In genomic region chr13:27852491-27852890, GRCh38 we compare ENCODE assay signal across 20 cellular contexts.
DNase-seq lines count a peak whose midpoint lies in the region; ATAC-seq and TF ChIP-seq lines count a peak whose summit lies in the region.
"Had no signal": no experiment of that assay in that cellular context is flagged by ENCODE, and none has a peak within 500 bp of the region (broad histone marks: within the 10 kb centered on the region; RNA-seq: fewer than 3 reads in every experiment).

No MANE protein-coding gene starts in this region.

- no peak overlapping the region for H3K4me2 ChIP-seq in trophoblast cell (ENCODE audit: low read length)
- H3K4me2 ChIP-seq: A549; BLaER1 treated with 17β-estradiol and CSF1 and Interleukin-3, amounts not matched to agents 10 nM and 100 nM had no signal

- H3K23ac ChIP-seq in trophoblast cell (ENCODE audit: low read length): no peak overlapping the region

- peaks cover 39% of the 10 kb centered on the region for H3K4me1 ChIP-seq in Caco-2
- H3K4me1 ChIP-seq in duodenal mucosa (ENCODE audit: control insufficient read depth in 1 of 2, insufficient read depth in 2 of 2, low read length in 2 of 2): peaks cover 35 to 47% of the 10 kb centered on the region in 2 donors
- peaks cover 4% of the 10 kb centered on the region in 2 experiments for H3K4me1 ChIP-seq in trophoblast cell (ENCODE audit: control insufficient read depth in 1 of 2, insufficient read depth in 2 of 2, low read length in 2 of 2)
- no peaks in the 10 kb centered on the region for H3K4me1 ChIP-seq in HAP-1
- H3K4me1 ChIP-seq: BLaER1 treated with 17β-estradiol and CSF1 and Interleukin-3, amounts not matched to agents 10 nM and 100 nM had no signal

- no peak overlapping the region for H3K18ac ChIP-seq in trophoblast cell (ENCODE audit: low read length)

- H3K9ac ChIP-seq in duodenal mucosa (ENCODE audit: low read depth in 1 of 2, low read length in 2 of 2): peak overlapping the region; percentile 51 to 70
- H3K9ac ChIP-seq in trophoblast cell (ENCODE audit: low read length): no peak overlapping the region
- H3K9ac ChIP-seq: BLaER1 treated with 17β-estradiol and CSF1 and Interleukin-3, amounts not matched to agents 10 nM and 100 nM had no signal

- POLR2A ChIA-PET in Caco-2 (lab: Charles Lee): no interaction called here
- POLR2A ChIA-PET in naive thymus-derived CD8-positive, alpha-beta T cell (lab: Charles Lee): no interaction called here

- no peak overlapping the region for H2BK12ac ChIP-seq in trophoblast cell (ENCODE audit: low read length)

- H3K9me3 Mint-ChIP-seq in Caco-2 (ENCODE audit: unreplicated experiment): no peaks in the 10 kb centered on the region
- H3K9me3 Mint-ChIP-seq in naive thymus-derived CD8-positive, alpha-beta T cell: peaks cover 0 to 1% (median 0%) of the 10 kb centered on the region in 9 donors
- H3K9me3 Mint-ChIP-seq: CD4-positive, alpha-beta T cell; CD8-positive, alpha-beta T cell had no signal

- H3K79me2 ChIP-seq in trophoblast cell (ENCODE audit: control insufficient read depth, insufficient read depth, low read length, poor library complexity): no peaks in the 10 kb centered on the region

- in situ Hi-C loops in HAP-1 (cut with MboI; ENCODE audit: low sequenced_read_pairs): no loop called here

- peaks cover 26% of the 10 kb centered on the region for H3K4me1 Mint-ChIP-seq in Caco-2 (ENCODE audit: low read depth, unreplicated experiment)
- H3K4me1 Mint-ChIP-seq in naive thymus-derived CD8-positive, alpha-beta T cell: no peaks in the 10 kb centered on the region
- H3K4me1 Mint-ChIP-seq: B cell had no signal

- no peak overlapping the region for H4K12ac ChIP-seq in trophoblast cell (ENCODE audit: low read depth, low read length)

- no peak overlapping the region for H4K8ac ChIP-seq in trophoblast cell (ENCODE audit: low read depth, low read length)

- H3K4me3 Mint-ChIP-seq in Caco-2 (ENCODE audit: unreplicated experiment): no peak overlapping the region
- H3K4me3 Mint-ChIP-seq in naive thymus-derived CD8-positive, alpha-beta T cell: no peak overlapping the region
- H3K4me3 Mint-ChIP-seq: B cell; CD4-positive, alpha-beta T cell; CD8-positive, alpha-beta T cell had no signal

- DNase-seq in Caco-2 (no peak), trophoblast cell (peak; percentile 23 to 58), HAP-1 (ENCODE audit: low spot score in 2 of 2) (no peak)
- DNase-seq in naive thymus-derived CD8-positive, alpha-beta T cell: no peak
- DNase-seq: AML-193; CD4-positive, alpha-beta T cell; CD8-positive, alpha-beta T cell; DMS 273 treated with DMSO at 0.1 percent for 48 hours; DMS153; DMS79; DND-41; EL; GDM1 had no signal

- H3K27ac Mint-ChIP-seq in Caco-2 (ENCODE audit: unreplicated experiment): peak overlapping the region; percentile 62
- peak overlapping the region in 1 of 10 donors; percentile 50 for H3K27ac Mint-ChIP-seq in naive thymus-derived CD8-positive, alpha-beta T cell
- H3K27ac Mint-ChIP-seq: B cell; CD4-positive, alpha-beta T cell; CD8-positive, alpha-beta T cell had no signal

- no peak overlapping the region for H4K91ac ChIP-seq in trophoblast cell (ENCODE audit: low read depth, low read length)

- H2AFZ ChIP-seq in trophoblast cell (ENCODE audit: insufficient read depth, low read length, poor library complexity): no peak overlapping the region

- BruUV-seq in Caco-2 (replicated peaks; lab: Mats Ljungman, UMichigan): no TSS peak

- H3K9me3 ChIP-seq in Caco-2 (no peaks in the 10 kb centered on the region), duodenal mucosa (ENCODE audit: control insufficient read depth in 1 of 2, low read length in 2 of 2) (no peaks in the 10 kb centered on the region), trophoblast cell (ENCODE audit: insufficient read depth, low read depth, low read length) (no peaks in the 10 kb centered on the region), HAP-1 (0 out of 2 replicates have a peak, but pooled peaks cover 2% of the 10 kb centered on the region)
- H3K9me3 ChIP-seq: A549; BLaER1 treated with 17β-estradiol and CSF1 and Interleukin-3, amounts not matched to agents 10 nM and 100 nM had no signal

- H2AK5ac ChIP-seq in trophoblast cell (ENCODE audit: low read length): no peak overlapping the region

- H3K79me1 ChIP-seq in trophoblast cell (ENCODE audit: low read length): no peaks in the 10 kb centered on the region

- H3K27ac ChIP-seq in duodenal mucosa (ENCODE audit: low read depth, low read length) (peak overlapping the region; percentile 21), trophoblast cell (ENCODE audit: low read depth, low read length) (no peak overlapping the region)
- H3K27ac ChIP-seq: 22Rv1; A549; BLaER1 treated with 17β-estradiol and CSF1 and Interleukin-3, amounts not matched to agents 10 nM and 100 nM; C4-2B had no signal

- intact Hi-C loops in Caco-2 (cut with micrococcal nuclease; ENCODE audit: unreplicated experiment): no loop called here

- no CpG with 5 or more reads among the region's 5 CpGs for WGBS in trophoblast cell (ENCODE audit: extremely low coverage, insufficient coverage, insufficient read length)

- CTCF ChIA-PET in Caco-2 (lab: Charles Lee): no interaction called here

- TF ChIP-seq CTCF in Caco-2 (IDR thresholded peaks at IDR 0.05; ENCODE audit: insufficient read depth in 1 of 2, low read depth in 1 of 2, low read length in 1 of 2, severe bottlenecking in 1 of 2, unreplicated experiment in 1 of 2): no peak

- no peak overlapping the region for H3K4ac ChIP-seq in trophoblast cell (ENCODE audit: low read depth, low read length)

- H3K36me3 Mint-ChIP-seq in Caco-2 (ENCODE audit: insufficient read depth, unreplicated experiment): no peaks in the 10 kb centered on the region
- H3K36me3 Mint-ChIP-seq in naive thymus-derived CD8-positive, alpha-beta T cell: no peaks in the 10 kb centered on the region
- H3K36me3 Mint-ChIP-seq: CD8-positive, alpha-beta T cell had no signal

- H3K14ac ChIP-seq in trophoblast cell (ENCODE audit: low read length): no peak overlapping the region

- no peaks in the 10 kb centered on the region for H3K27me3 Mint-ChIP-seq in Caco-2 (ENCODE audit: insufficient read depth, unreplicated experiment)
- H3K27me3 Mint-ChIP-seq in naive thymus-derived CD8-positive, alpha-beta T cell: peaks cover 13 to 47% (median 44%) of the 10 kb centered on the region in 5 donors

- H3K4me3 ChIP-seq in Caco-2 (ENCODE audit: low read depth, low read length): no peak overlapping the region
- peak overlapping the region in 1 of 2 donors; percentile 12 for H3K4me3 ChIP-seq in duodenal mucosa (ENCODE audit: low read depth in 1 of 2, low read length in 2 of 2)
- H3K4me3 ChIP-seq in trophoblast cell (ENCODE audit: low read depth, low read length): no peak overlapping the region
- no peak overlapping the region for H3K4me3 ChIP-seq in HAP-1
- H3K4me3 ChIP-seq: A549; BLaER1 treated with 17β-estradiol and CSF1 and Interleukin-3, amounts not matched to agents 10 nM and 100 nM; GM12878 had no signal

- H2BK120ac ChIP-seq in trophoblast cell (ENCODE audit: insufficient read depth, low read length, poor library complexity): no peak overlapping the region

- ATAC-seq in naive thymus-derived CD8-positive, alpha-beta T cell: no peak
- ATAC-seq: A549; CD8-positive, alpha-beta T cell; GM12878 had no signal

- H3K36me3 ChIP-seq in Caco-2 (ENCODE audit: control insufficient read depth, insufficient read depth, low read length) (no peaks in the 10 kb centered on the region), duodenal mucosa (ENCODE audit: control insufficient read depth in 1 of 2, insufficient read depth in 2 of 2, low read length in 2 of 2) (no peaks in the 10 kb centered on the region), trophoblast cell (ENCODE audit: control insufficient read depth in 1 of 2, insufficient read depth in 2 of 2, low read length in 2 of 2) (no peaks in the 10 kb centered on the region), HAP-1 (replicated peaks) (no peaks in the 10 kb centered on the region)
- H3K36me3 ChIP-seq: BLaER1 treated with 17β-estradiol and CSF1 and Interleukin-3, amounts not matched to agents 10 nM and 100 nM had no signal

- H3K27me3 ChIP-seq in Caco-2 (replicated peaks; ENCODE audit: control insufficient read depth, insufficient read depth, low read length): no peaks in the 10 kb centered on the region
- peaks cover 0 to 8% of the 10 kb centered on the region in 2 donors for H3K27me3 ChIP-seq in duodenal mucosa (ENCODE audit: control insufficient read depth in 1 of 2, insufficient read depth in 2 of 2, low read length in 2 of 2)
- H3K27me3 ChIP-seq in trophoblast cell (ENCODE audit: insufficient read depth, low read length): no peaks in the 10 kb centered on the region
- no peaks in the 10 kb centered on the region for H3K27me3 ChIP-seq in HAP-1 (ENCODE audit: low read depth)
- H3K27me3 ChIP-seq: BLaER1 treated with 17β-estradiol and CSF1 and Interleukin-3, amounts not matched to agents 10 nM and 100 nM had no signal

- H2BK5ac ChIP-seq in trophoblast cell (ENCODE audit: low read depth, low read length, poor library complexity): no peak overlapping the region

Comparison
In these comparisons a context has a peak if more than half of its experiments do, and no peak if none do; other contexts are left out.
1. DNase-seq: peak in trophoblast cell (2 of 2); none in Caco-2 (0 of 2), HAP-1 (0 of 2) and naive thymus-derived CD8-positive, alpha-beta T cell (0 of 10).